1 cellular context compared by ENCODE assay signal in genomic region chr2:215420471-215420935, GRCh38.
TF ChIP-seq lines count a peak whose summit lies in the region.

No MANE protein-coding gene starts in this region.

TF ChIP-seq in GM12878, 131 proteins besides CTCF, POLR2A, EP300 and RAD21:
- TF ChIP-seq IRF5 (IDR thresholded peaks at IDR 0.05; ENCODE audit: borderline replicate concordance): no peak
- no peak for TF ChIP-seq REST (IDR thresholded peaks at IDR 0.05; ENCODE audit: low read depth, low read length)
- no peak for TF ChIP-seq LARP7 (IDR thresholded peaks at IDR 0.05)
- no peak for TF ChIP-seq CEBPB (IDR thresholded peaks at IDR 0.05; ENCODE audit: borderline replicate concordance in 1 of 2, low read depth in 2 of 2, low read length in 2 of 2)
- TF ChIP-seq ATF7 (IDR thresholded peaks at IDR 0.05; ENCODE audit: low read depth): 0 out of 2 replicates have a peak, but pooled peaks have one; percentile 24
